ENCODE assay signal across 8 cellular contexts in genomic region chr2:65435625-65436168, GRCh38. TPM values are rescaled to one million over a fixed set of nuclear protein-coding genes. Genes with fewer than 3 reads are reported as not detected.
A peak's percentile ranks its signal among the peaks of the same experiment; 100 is the strongest.
DNase-seq lines count a peak whose midpoint lies in the region; ATAC-seq and TF ChIP-seq lines count a peak whose summit lies in the region.

No MANE protein-coding gene starts in this region.

- peak overlapping the region in 1 of 3 donors; percentile 81 for H3K27ac Mint-ChIP-seq in CD4-positive, CD25-positive, alpha-beta regulatory T cell
- no peak overlapping the region for H3K27ac Mint-ChIP-seq in activated naive CD4-positive, alpha-beta T cell treated with anti-CD3 and anti-CD28 coated beads, Interleukin-2, amount 50 U/mL, for 24 hours

- H3K27me3 ChIP-seq in CD4-positive, CD25-positive, alpha-beta regulatory T cell (ENCODE audit: control insufficient read depth, insufficient read depth, low read length): peaks cover 16% of the 10 kb centered on the region
- H3K27me3 ChIP-seq in Karpas-422 (ENCODE audit: low read length) (no peaks in the 10 kb centered on the region), gastroesophageal sphincter (no peaks in the 10 kb centered on the region), neural cell (ENCODE audit: insufficient read depth, low read depth, low read length) (no peaks in the 10 kb centered on the region), tibial artery (no peaks in the 10 kb centered on the region)

- H3K4me2 ChIP-seq in Karpas-422 (ENCODE audit: low read depth, low read length, poor library complexity, severe bottlenecking) (peak overlapping the region; percentile 88), neural cell (ENCODE audit: low read length) (no peak overlapping the region)

- no peak for ATAC-seq in CD4-positive, CD25-positive, alpha-beta regulatory T cell (ENCODE audit: low read depth in 2 of 2)
- peak; percentile 12 for ATAC-seq in GM19463 (IDR thresholded peaks at IDR 0.05; ENCODE audit: unreplicated experiment)
- ATAC-seq in gastroesophageal sphincter: peak; percentile 74

- TF ChIP-seq CTCF in gastroesophageal sphincter (IDR thresholded peaks at IDR 0.05) (peak in 2 of 4 experiments; percentile 29 to 33), neural cell (IDR thresholded peaks at IDR 0.05; ENCODE audit: poor library complexity, severe bottlenecking) (no peak), tibial artery (IDR thresholded peaks at IDR 0.05) (no peak)

- H3K9me2 ChIP-seq in Karpas-422 (replicated peaks; ENCODE audit: insufficient read depth, low read length) (no peaks in the 10 kb centered on the region), neural cell (ENCODE audit: insufficient read depth, low read length) (no peaks in the 10 kb centered on the region)

- intact Hi-C loops in tibial artery (cut with DNase I; ENCODE audit: low total_unique reads): loop anchor here (10.0 kb wide), 1 partner anchor 131 kb away; no protein-coding TSS in a partner anchor

- TF ChIP-seq POLR2A in gastroesophageal sphincter (IDR thresholded peaks at IDR 0.05): peak; percentile 25 to 49

- H3F3A ChIP-seq in neural cell (ENCODE audit: insufficient read depth, low read length, poor library complexity, severe bottlenecking): peaks cover 7% of the 10 kb centered on the region

- TF ChIP-seq EP300 in gastroesophageal sphincter (IDR thresholded peaks at IDR 0.05) (no peak), neural cell (conservative IDR thresholded peaks at IDR 0.05; ENCODE audit: poor library complexity, severe bottlenecking) (no peak)

- peaks cover 32% of the 10 kb centered on the region for H3K4me1 ChIP-seq in CD4-positive, CD25-positive, alpha-beta regulatory T cell (ENCODE audit: control insufficient read depth, insufficient read depth, low read length, poor library complexity, severe bottlenecking)
- H3K4me1 ChIP-seq in Karpas-422 (ENCODE audit: low read length) (peaks cover 41% of the 10 kb centered on the region), gastroesophageal sphincter (peaks cover 0 to 35% (median 0%) of the 10 kb centered on the region in 3 donors), tibial artery (peaks cover 0 to 26% (median 8%) of the 10 kb centered on the region in 4 donors)

- peak overlapping the region; percentile 91 for H2AFZ ChIP-seq in Karpas-422 (ENCODE audit: low read length)
- H2AFZ ChIP-seq in neural cell (ENCODE audit: low read depth, low read length): peak overlapping the region; percentile 94

- peaks cover 10 to 31% (median 17%) of the 10 kb centered on the region in 4 donors for H3K4me1 Mint-ChIP-seq in CD4-positive, CD25-positive, alpha-beta regulatory T cell
- H3K4me1 Mint-ChIP-seq in activated naive CD4-positive, alpha-beta T cell treated with anti-CD3 and anti-CD28 coated beads, Interleukin-2, amount 50 U/mL, for 24 hours: peaks cover 16% of the 10 kb centered on the region

- H4K20me1 ChIP-seq in Karpas-422 (ENCODE audit: insufficient read depth, low read depth, low read length): 0 out of 2 replicates have a peak, but pooled peaks cover 5% of the 10 kb centered on the region
- H4K20me1 ChIP-seq in neural cell (ENCODE audit: insufficient read depth): no peaks in the 10 kb centered on the region

- H3K4me3 ChIP-seq in CD4-positive, CD25-positive, alpha-beta regulatory T cell (ENCODE audit: low read depth, low read length): peak overlapping the region; percentile 51
- H3K4me3 ChIP-seq in Karpas-422 (ENCODE audit: low read length) (peak overlapping the region; percentile 71), gastroesophageal sphincter (peak overlapping the region; percentile 62 to 64), neural cell (ENCODE audit: low read length) (peak overlapping the region; percentile 88), tibial artery (peak overlapping the region; percentile 66 to 75)

- peaks cover 53% of the 10 kb centered on the region for H3K27me3 Mint-ChIP-seq in CD4-positive, CD25-positive, alpha-beta regulatory T cell
- H3K27me3 Mint-ChIP-seq in activated naive CD4-positive, alpha-beta T cell treated with anti-CD3 and anti-CD28 coated beads, Interleukin-2, amount 50 U/mL, for 24 hours: peaks cover 29% of the 10 kb centered on the region

- TF ChIP-seq RAD21 in neural cell (conservative IDR thresholded peaks at IDR 0.05): peak; percentile 18

- H3K9me3 ChIP-seq in CD4-positive, CD25-positive, alpha-beta regulatory T cell (ENCODE audit: control insufficient read depth in 2 of 2, low read length in 2 of 2): no peaks in the 10 kb centered on the region
- H3K9me3 ChIP-seq in Karpas-422 (ENCODE audit: low read length): no peaks in the 10 kb centered on the region
- no peaks in the 10 kb centered on the region for H3K9me3 ChIP-seq in gastroesophageal sphincter
- no peaks in the 10 kb centered on the region for H3K9me3 ChIP-seq in neural cell (ENCODE audit: low read length)
- no peaks in the 10 kb centered on the region for H3K9me3 ChIP-seq in tibial artery

- H3K79me2 ChIP-seq in Karpas-422 (ENCODE audit: low read length) (no peaks in the 10 kb centered on the region), neural cell (replicated peaks; ENCODE audit: insufficient read depth, low read length) (no peaks in the 10 kb centered on the region)

- H3K9ac ChIP-seq in Karpas-422 (ENCODE audit: low read length) (peak overlapping the region; percentile 77), neural cell (ENCODE audit: low read length) (peak overlapping the region; percentile 95)

- no peaks in the 10 kb centered on the region for H3K36me3 ChIP-seq in CD4-positive, CD25-positive, alpha-beta regulatory T cell (ENCODE audit: control insufficient read depth, insufficient read depth, low read length)
- H3K36me3 ChIP-seq in Karpas-422 (ENCODE audit: insufficient read depth, low read length) (no peaks in the 10 kb centered on the region), gastroesophageal sphincter (no peaks in the 10 kb centered on the region), neural cell (ENCODE audit: insufficient read depth, low read length) (no peaks in the 10 kb centered on the region), tibial artery (no peaks in the 10 kb centered on the region)

- peak overlapping the region; percentile 67 to 97 (median 94) for H3K4me3 Mint-ChIP-seq in CD4-positive, CD25-positive, alpha-beta regulatory T cell
- peak overlapping the region; percentile 96 for H3K4me3 Mint-ChIP-seq in activated naive CD4-positive, alpha-beta T cell treated with anti-CD3 and anti-CD28 coated beads, Interleukin-2, amount 50 U/mL, for 24 hours

- peak in 2 of 3 donors; percentile 18 to 29 for DNase-seq in CD4-positive, CD25-positive, alpha-beta regulatory T cell
- peak; percentile 91 for DNase-seq in Karpas-422
- DNase-seq in RKO (ENCODE audit: low spot score): peak; percentile 80
- DNase-seq in tibial artery: peak; percentile 83 to 94

- no peaks in the 10 kb centered on the region for H3K36me3 Mint-ChIP-seq in CD4-positive, CD25-positive, alpha-beta regulatory T cell
- H3K36me3 Mint-ChIP-seq in activated naive CD4-positive, alpha-beta T cell treated with anti-CD3 and anti-CD28 coated beads, Interleukin-2, amount 50 U/mL, for 24 hours: no peaks in the 10 kb centered on the region

- H3K9me3 Mint-ChIP-seq in CD4-positive, CD25-positive, alpha-beta regulatory T cell: no peaks in the 10 kb centered on the region
- no peaks in the 10 kb centered on the region for H3K9me3 Mint-ChIP-seq in activated naive CD4-positive, alpha-beta T cell treated with anti-CD3 and anti-CD28 coated beads, Interleukin-2, amount 50 U/mL, for 24 hours

- H3K27ac ChIP-seq in CD4-positive, CD25-positive, alpha-beta regulatory T cell (ENCODE audit: insufficient read depth, low read length, poor library complexity, severe bottlenecking): no peak overlapping the region
- H3K27ac ChIP-seq in Karpas-422 (ENCODE audit: low read length) (peak overlapping the region; percentile 21; the same call in 1 of the 2 replicates), gastroesophageal sphincter (peak overlapping the region; percentile 84 to 98 (median 90)), neural cell (ENCODE audit: low read length) (peak overlapping the region; percentile 97), tibial artery (peak overlapping the region; percentile 90 to 93)

- 0% methylated on average over 1 to 4 of the region's 42 CpGs for WGBS in gastroesophageal sphincter (ENCODE audit: low coverage in 1 of 2), 2 donors

TF ChIP-seq in neural cell, 6 proteins besides CTCF, POLR2A, EP300 and RAD21:
- TF ChIP-seq POLR2AphosphoS5 (IDR thresholded peaks at IDR 0.05) (peak; percentile 78), TAF1 (IDR thresholded peaks at IDR 0.05; ENCODE audit: low read depth) (peak; percentile 62), EZH2 (IDR thresholded peaks at IDR 0.05; ENCODE audit: borderline replicate concordance, insufficient read depth, low read length, poor library complexity, severe bottlenecking) (no peak), SMC3 (conservative IDR thresholded peaks at IDR 0.05; ENCODE audit: poor library complexity) (no peak), REST (IDR thresholded peaks at IDR 0.05; ENCODE audit: borderline replicate concordance) (peak; percentile 69)

RNA-seq across cellular contexts. Expression of gene SPRED2, which starts 3.3 kb away (rescaled TPM):
- 6.3 TPM for total RNA-seq in CD4-positive, CD25-positive, alpha-beta regulatory T cell
- polyA plus RNA-seq in CD4-positive, CD25-positive, alpha-beta regulatory T cell: 1 to 10 TPM in 2 of 4 donors, under 1 TPM in 2; 0.23 to 1.2 (median 0.84) TPM
- total RNA-seq in Karpas-422 (2014; rRNA removed; shearing (Covaris generic); ENCODE audit: low replicate concordance): 11.9 and 13.9 TPM in 2 replicates
- 10 to 100 TPM; 12.5 to 21.2 (median 13.8) TPM for total RNA-seq in gastroesophageal sphincter
- 5.3 and 5.4 TPM in 2 replicates for polyA plus RNA-seq in neural cell
- polyA minus RNA-seq in neural cell: 12.2 and 15.7 TPM in 2 replicates

Comparison
In these comparisons a context has a peak if more than half of its experiments do, and no peak if none do; other contexts are left out.
1. ATAC-seq: peak in GM19463 (single experiment) and gastroesophageal sphincter (single experiment); none in CD4-positive, CD25-positive, alpha-beta regulatory T cell (0 of 2).
2. DNase-seq: peak in every context shown above with its lines; median percentile 91 in Karpas-422; 88 in tibial artery; 80 in RKO; 24 in CD4-positive, CD25-positive, alpha-beta regulatory T cell.
3. Peak in every context shown above with its lines, with median percentiles within 50 percentile points of each other: H3K4me3 ChIP-seq.